ENCODE assay signal across 1 cellular context in genomic region chr7:98106647-98107312, GRCh38.
TF ChIP-seq lines count a peak whose summit lies in the region.

Gene LMTK2, plus strand, starts transcription at chr7:98106862. Its CDS starts 316 bp downstream, at chr7:98107178.

TF ChIP-seq in K562, 482 proteins besides CTCF, POLR2A, EP300 and RAD21 (continued from another document and continues in another):
- no peak for TF ChIP-seq UBTF (IDR thresholded peaks at IDR 0.05; ENCODE audit: borderline replicate concordance in 1 of 2, low read depth in 2 of 2, low read length in 2 of 2)
- TF ChIP-seq JUND (IDR thresholded peaks at IDR 0.05; ENCODE audit: borderline replicate concordance, low read depth, low read length): peak; percentile 78
- peak; percentile 22; the same call in 1 of the 3 replicates for TF ChIP-seq JUND (tag; IDR thresholded peaks at IDR 0.05; ENCODE audit: borderline replicate concordance, low read depth, low read length)
- peak; percentile 60 for TF ChIP-seq CCNT2 (IDR thresholded peaks at IDR 0.05; ENCODE audit: borderline replicate concordance, extremely low read depth, insufficient read length, low read depth, low read length)
- TF ChIP-seq HOXB6 (CRISPR knock-in tag; IDR thresholded peaks at IDR 0.05; ENCODE audit: borderline replicate concordance): no peak
- peak; percentile 52 for TF ChIP-seq NEUROD1 (IDR thresholded peaks at IDR 0.05; ENCODE audit: borderline replicate concordance, low read depth, low read length, partially characterized antibody)
- TF ChIP-seq MGA (IDR thresholded peaks at IDR 0.05): no peak
- peak; percentile 58 for TF ChIP-seq CHD1 (IDR thresholded peaks at IDR 0.05; ENCODE audit: low read length)
- no peak for TF ChIP-seq SRSF7 (optimal IDR thresholded peaks at IDR 0.05; ENCODE audit: low read depth, low read length)
- peak; percentile 95 for TF ChIP-seq KDM5B (IDR thresholded peaks at IDR 0.05; ENCODE audit: insufficient replicate concordance, low read depth, low read length)
- no peak for TF ChIP-seq ZKSCAN3 (CRISPR knock-in tag; IDR thresholded peaks at IDR 0.05)
- peak; percentile 98 for TF ChIP-seq PHF20 (IDR thresholded peaks at IDR 0.05; ENCODE audit: partially characterized antibody)
- no peak for TF ChIP-seq U2AF2 (optimal IDR thresholded peaks at IDR 0.05; ENCODE audit: low read depth, low read length)
- TF ChIP-seq NFRKB (IDR thresholded peaks at IDR 0.05; ENCODE audit: low read depth): peak; percentile 84
- peak; percentile 92 to 99 (median 98) for TF ChIP-seq YY1 (IDR thresholded peaks at IDR 0.05; ENCODE audit: borderline replicate concordance in 1 of 3, control insufficient read depth in 1 of 3, extremely low read depth in 1 of 3, insufficient read depth in 3 of 3, insufficient read length in 1 of 3, insufficient replicate concordance in 2 of 3, low read depth in 1 of 3, low read length in 2 of 3)
- TF ChIP-seq HNRNPUL1 (IDR thresholded peaks at IDR 0.05; ENCODE audit: low read length): no peak
- peak; percentile 14 for TF ChIP-seq U2AF1 (optimal IDR thresholded peaks at IDR 0.05; ENCODE audit: low read depth, low read length)
- no peak for TF ChIP-seq ETV6 (IDR thresholded peaks at IDR 0.05; ENCODE audit: borderline replicate concordance in 1 of 2, low read depth in 2 of 2, low read length in 1 of 2)
- TF ChIP-seq ETV6 (CRISPR knock-in tag; IDR thresholded peaks at IDR 0.05; ENCODE audit: borderline replicate concordance): no peak
- no peak for TF ChIP-seq TCF15 (CRISPR knock-in tag; IDR thresholded peaks at IDR 0.05)
- TF ChIP-seq HDAC3 (IDR thresholded peaks at IDR 0.05; ENCODE audit: borderline replicate concordance, partially characterized antibody): no peak
- no peak for TF ChIP-seq NCOA2 (IDR thresholded peaks at IDR 0.05; ENCODE audit: partially characterized antibody in 2 of 2)
- peak; percentile 65 for TF ChIP-seq E2F8 (IDR thresholded peaks at IDR 0.05; ENCODE audit: low read depth, partially characterized antibody)
- TF ChIP-seq ZNF449 (CRISPR knock-in tag; IDR thresholded peaks at IDR 0.05): no peak
- peak; percentile 94 for TF ChIP-seq MBD2 (IDR thresholded peaks at IDR 0.05; ENCODE audit: borderline replicate concordance, low read depth)
- TF ChIP-seq LEF1 (IDR thresholded peaks at IDR 0.05): no peak
- TF ChIP-seq VEZF1 (CRISPR knock-in tag; IDR thresholded peaks at IDR 0.05): no peak; the same call in 1 of the 2 replicates
- TF ChIP-seq BCL6 (CRISPR knock-in tag; IDR thresholded peaks at IDR 0.05): no peak
- no peak for TF ChIP-seq HEY1 (CRISPR knock-in tag; IDR thresholded peaks at IDR 0.05; ENCODE audit: borderline replicate concordance)
- TF ChIP-seq CREBBP (IDR thresholded peaks at IDR 0.05; ENCODE audit: low read depth, low read length): no peak
- TF ChIP-seq AFF4 (CRISPR knock-in tag; IDR thresholded peaks at IDR 0.05): no peak
